26 cellular contexts compared by ENCODE assay signal in the genomic region with DNA sequence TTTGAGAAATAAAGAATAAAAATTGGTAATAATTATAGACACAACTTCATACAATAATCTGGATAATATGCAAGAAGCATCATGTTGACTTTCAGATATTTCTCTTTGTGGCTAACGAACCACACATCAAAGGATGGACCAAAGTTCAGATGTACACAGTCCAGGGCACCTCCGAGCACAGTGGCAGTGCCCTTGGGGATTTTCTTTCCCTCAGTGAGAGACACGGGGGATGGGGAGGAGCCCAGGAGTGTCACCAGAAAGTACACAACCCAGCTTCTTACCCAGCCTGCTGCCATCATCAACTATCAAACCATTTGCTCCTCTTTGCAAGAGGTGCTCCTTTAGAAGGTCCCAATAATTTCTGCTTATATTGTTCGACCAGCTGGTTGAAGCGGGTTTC. TPM values are rescaled to one million over a fixed set of nuclear protein-coding genes. Genes with fewer than 3 reads are reported as not detected.
"Had no signal": no experiment of that assay in that cellular context is flagged by ENCODE, and none has a peak within 500 bp of the region (broad histone marks: within the 10 kb centered on the region; RNA-seq: fewer than 3 reads in every experiment).

No MANE protein-coding gene starts in this region.

- H3K4me3 Mint-ChIP-seq: activated B cell treated with CpG ODN at 0.5 μM for 24 hours; activated CD4-positive, alpha-beta memory T cell treated with anti-CD3 and anti-CD28 coated beads for 36 hours; activated CD4-positive, alpha-beta T cell treated with anti-CD3 and anti-CD28 coated beads, Interleukin-2, amount 10 ng/mL, durations not matched to agents 24 days and 14 days; activated naive CD4-positive, alpha-beta T cell treated with anti-CD3 and anti-CD28 coated beads, Interleukin-2, amount 10 ng/mL, durations not matched to agents 7 days and 5 days; activated naive CD8-positive, alpha-beta T cell treated with anti-CD3 and anti-CD28 coated beads for 36 hours; activated T-cell treated with anti-CD3 and anti-CD28 coated beads, Interleukin-2, amount 50 U/mL, for 4 hours; T-cell had no signal

- H3K9me3 ChIP-seq: MG63 had no signal

- H3K4me1 Mint-ChIP-seq: activated B cell treated with CpG ODN at 0.5 μM for 24 hours; activated CD4-positive, alpha-beta T cell treated with anti-CD3 and anti-CD28 coated beads, Interleukin-2, amount 10 ng/mL, durations not matched to agents 24 days and 14 days; activated naive CD4-positive, alpha-beta T cell treated with anti-CD3 and anti-CD28 coated beads, Interleukin-2, amount 10 ng/mL, durations not matched to agents 7 days and 5 days; activated naive CD8-positive, alpha-beta T cell treated with anti-CD3 and anti-CD28 coated beads for 36 hours had no signal

- H3K4me3 ChIP-seq: MG63, SK-N-MC had no signal

- H3K27me3 ChIP-seq: MG63 had no signal

- FAIRE-seq: TTC549 had no signal

- H3K27me3 Mint-ChIP-seq: activated B cell treated with CpG ODN at 0.5 μM for 24 hours; activated CD4-positive, alpha-beta memory T cell treated with anti-CD3 and anti-CD28 coated beads for 36 hours; activated CD4-positive, alpha-beta T cell treated with anti-CD3 and anti-CD28 coated beads, Interleukin-2, amount 10 ng/mL, durations not matched to agents 24 days and 14 days; activated naive CD4-positive, alpha-beta T cell treated with anti-CD3 and anti-CD28 coated beads, Interleukin-2, amount 10 ng/mL, durations not matched to agents 7 days and 5 days; activated naive CD8-positive, alpha-beta T cell treated with anti-CD3 and anti-CD28 coated beads for 36 hours; T-cell had no signal

- H3K27ac ChIP-seq: SK-N-MC had no signal

- DNase-seq: activated B cell treated with CpG ODN at 0.5 μM for 24 hours; activated CD4-positive, alpha-beta memory T cell treated with anti-CD3 and anti-CD28 coated beads for 36 hours; activated CD4-positive, alpha-beta T cell treated with anti-CD3 and anti-CD28 coated beads for 1 hour; activated CD4-positive, alpha-beta T cell treated with anti-CD3 and anti-CD28 coated beads, Interleukin-2, amount 10 ng/mL, durations not matched to agents 24 days and 14 days; activated CD8-positive, alpha-beta memory T cell treated with anti-CD3 and anti-CD28 coated beads for 24 hours; activated effector memory CD4-positive, alpha-beta T cell treated with anti-CD3 and anti-CD28 coated beads, Interleukin-2, amount 50 U/mL, for 16 hours; activated naive CD4-positive, alpha-beta T cell treated with anti-CD3 and anti-CD28 coated beads, Interleukin-2, amount 10 ng/mL, durations not matched to agents 7 days and 5 days; activated naive CD8-positive, alpha-beta T cell treated with anti-CD3 and anti-CD28 coated beads for 36 hours; activated T-cell treated with anti-CD3 and anti-CD28 coated beads, Interleukin-2, amount 50 U/mL, for 4 hours; caudate nucleus; KG1; MG63; MV-4-11; NCI-H1092 treated with DMSO at 0.1 percent for 48 hours; NCI-H1417 treated with DMSO at 0.1 percent for 48 hours; NCI-H1694; NCI-H2029 treated with DMSO at 0.1 percent for 48 hours; NCI-H510A treated with DMSO at 0.1 percent for 48 hours; NCI-H69; RPMI8226; T-cell; T-helper 2 cell; T1000 had no signal

- ATAC-seq: activated T-cell treated with anti-CD3 and anti-CD28 coated beads, Interleukin-2, amount 50 U/mL, for 4 hours; Right ventricle myocardium inferior; T-cell had no signal

- H3K27ac Mint-ChIP-seq: activated B cell treated with CpG ODN at 0.5 μM for 24 hours; activated CD4-positive, alpha-beta memory T cell treated with anti-CD3 and anti-CD28 coated beads for 36 hours; activated naive CD4-positive, alpha-beta T cell treated with anti-CD3 and anti-CD28 coated beads, Interleukin-2, amount 10 ng/mL, durations not matched to agents 7 days and 5 days; activated naive CD8-positive, alpha-beta T cell treated with anti-CD3 and anti-CD28 coated beads for 36 hours; T-cell had no signal

- H3K9me3 Mint-ChIP-seq: activated B cell treated with CpG ODN at 0.5 μM for 24 hours; activated CD4-positive, alpha-beta memory T cell treated with anti-CD3 and anti-CD28 coated beads for 36 hours; activated CD4-positive, alpha-beta T cell treated with anti-CD3 and anti-CD28 coated beads, Interleukin-2, amount 10 ng/mL, durations not matched to agents 24 days and 14 days; activated naive CD4-positive, alpha-beta T cell treated with anti-CD3 and anti-CD28 coated beads, Interleukin-2, amount 10 ng/mL, durations not matched to agents 7 days and 5 days; activated naive CD8-positive, alpha-beta T cell treated with anti-CD3 and anti-CD28 coated beads for 36 hours; activated T-cell treated with anti-CD3 and anti-CD28 coated beads, Interleukin-2, amount 50 U/mL, for 4 hours; T-cell had no signal

RNA-seq across cellular contexts. Expression of a gene that starts 51.0 kb away (rescaled TPM):
- total RNA-seq: activated B cell treated with CpG ODN at 0.5 μM for 24 hours had no signal
